19 cellular contexts compared by ENCODE assay signal in genomic region chr13:59514316-59514715, GRCh38.
DNase-seq lines count a peak whose midpoint lies in the region; ATAC-seq and TF ChIP-seq lines count a peak whose summit lies in the region.
"Had no signal": no experiment of that assay in that cellular context is flagged by ENCODE, and none has a peak within 500 bp of the region (broad histone marks: within the 10 kb centered on the region; RNA-seq: fewer than 3 reads in every experiment).

No MANE protein-coding gene starts in this region.

- H4K20me1 ChIP-seq in GM23338 (replicated peaks; ENCODE audit: insufficient read depth) = no peaks in the 10 kb centered on the region

- no peak overlapping the region for H3K27ac ChIP-seq in GM23338 (ENCODE audit: low read depth)
- no peak overlapping the region for H3K27ac ChIP-seq in mesendoderm (ENCODE audit: low read depth, low read length)
- H3K27ac ChIP-seq: A549, GM23248 had no signal

- no peak overlapping the region for H3K4ac ChIP-seq in mesendoderm (ENCODE audit: low read depth, low read length)

- H3K79me1 ChIP-seq in mesendoderm (ENCODE audit: low read length) = no peaks in the 10 kb centered on the region

- H3K27me3 Mint-ChIP-seq in GM23338 (ENCODE audit: insufficient read depth, low read depth, poor library complexity) = peaks cover 4% of the 10 kb centered on the region
- H3K27me3 Mint-ChIP-seq in stimulated activated memory B cell treated with anti-CD40 and anti-IgM and Interleukin-4, amounts not matched to agents 10 μg/mL and 1 μg/mL and 100 μg/mL, for 72 hours = no peaks in the 10 kb centered on the region
- H3K27me3 Mint-ChIP-seq in effector memory CD8-positive, alpha-beta T cell = peaks cover 0 to 5% of the 10 kb centered on the region in 2 donors

- H3K4me1 ChIP-seq in GM23338 (ENCODE audit: insufficient read depth) (no peaks in the 10 kb centered on the region), mesendoderm (ENCODE audit: control insufficient read depth, low read depth, low read length) (no peaks in the 10 kb centered on the region)
- H3K4me1 ChIP-seq: A549, HAP-1 had no signal

- H3K4me1 Mint-ChIP-seq in GM23338 = no peaks in the 10 kb centered on the region
- no peaks in the 10 kb centered on the region for H3K4me1 Mint-ChIP-seq in stimulated activated memory B cell treated with anti-CD40 and anti-IgM and Interleukin-4, amounts not matched to agents 10 μg/mL and 1 μg/mL and 100 μg/mL, for 72 hours
- no peaks in the 10 kb centered on the region for H3K4me1 Mint-ChIP-seq in effector memory CD8-positive, alpha-beta T cell (ENCODE audit: low read depth in 2 of 2)
- H3K4me1 Mint-ChIP-seq: CD4-positive, alpha-beta memory T cell had no signal

- H4K5ac ChIP-seq in mesendoderm (ENCODE audit: low read length) = no peak overlapping the region

- no peak overlapping the region for H3K9ac ChIP-seq in mesendoderm (ENCODE audit: low read length)
- H3K9ac ChIP-seq: GM23248 had no signal

- no peaks in the 10 kb centered on the region for H3K36me3 Mint-ChIP-seq in GM23338 (ENCODE audit: low read depth)
- H3K36me3 Mint-ChIP-seq in stimulated activated memory B cell treated with anti-CD40 and anti-IgM and Interleukin-4, amounts not matched to agents 10 μg/mL and 1 μg/mL and 100 μg/mL, for 72 hours = no peaks in the 10 kb centered on the region
- H3K36me3 Mint-ChIP-seq in effector memory CD8-positive, alpha-beta T cell (ENCODE audit: insufficient read depth) = no peaks in the 10 kb centered on the region
- H3K36me3 Mint-ChIP-seq: CD4-positive, alpha-beta memory T cell had no signal

- no peak overlapping the region for H2BK120ac ChIP-seq in mesendoderm (ENCODE audit: low read depth, low read length)

- no peak overlapping the region for H3K18ac ChIP-seq in mesendoderm (ENCODE audit: low read length)

- H3K27ac Mint-ChIP-seq in GM23338 = no peak overlapping the region
- H3K27ac Mint-ChIP-seq in stimulated activated memory B cell treated with anti-CD40 and anti-IgM and Interleukin-4, amounts not matched to agents 10 μg/mL and 1 μg/mL and 100 μg/mL, for 72 hours = no peak overlapping the region
- H3K27ac Mint-ChIP-seq in effector memory CD8-positive, alpha-beta T cell = no peak overlapping the region
- H3K27ac Mint-ChIP-seq: HFFc6 had no signal

- H3K79me2 ChIP-seq in GM23338 (replicated peaks; ENCODE audit: insufficient read depth) (no peaks in the 10 kb centered on the region), mesendoderm (ENCODE audit: control insufficient read depth, insufficient read depth, low read length) (no peaks in the 10 kb centered on the region)

- H2BK5ac ChIP-seq in mesendoderm (ENCODE audit: low read length) = no peak overlapping the region

- no peak overlapping the region for H2BK15ac ChIP-seq in mesendoderm (replicated peaks; ENCODE audit: low read depth)

- H4K8ac ChIP-seq in mesendoderm (ENCODE audit: low read depth, low read length) = no peak overlapping the region

- DNase-seq in GM23338 (ENCODE audit: low spot score) (no peak), cerebellum (ENCODE audit: low spot score) (peak; percentile 28), mesendoderm (no peak), GM13977 (ENCODE audit: low spot score) (no peak)
- no peak for DNase-seq in effector memory CD8-positive, alpha-beta T cell
- DNase-seq: 8988T; ACHN; AML-193; Calu3; CD4-positive, alpha-beta memory T cell; COR-L47; DMS53; DMS79 treated with DMSO at 0.1 percent for 48 hours; GM23248; HFFc6 had no signal

- H3K4me3 Mint-ChIP-seq in GM23338 = no peak overlapping the region
- H3K4me3 Mint-ChIP-seq in stimulated activated memory B cell treated with anti-CD40 and anti-IgM and Interleukin-4, amounts not matched to agents 10 μg/mL and 1 μg/mL and 100 μg/mL, for 72 hours = no peak overlapping the region
- H3K4me3 Mint-ChIP-seq in effector memory CD8-positive, alpha-beta T cell = no peak overlapping the region
- H3K4me3 Mint-ChIP-seq: CD4-positive, alpha-beta memory T cell; HFFc6 had no signal

- H3K36me3 ChIP-seq in GM23338 (ENCODE audit: insufficient read depth) = no peaks in the 10 kb centered on the region
- no peaks in the 10 kb centered on the region for H3K36me3 ChIP-seq in mesendoderm (ENCODE audit: control insufficient read depth, insufficient read depth, low read length)
- H3K36me3 ChIP-seq: HAP-1 had no signal

- in situ Hi-C loops in GM13977 (cut with MboI; ENCODE audit: low pct_unique_long_range_greater_than_20kb, low sequenced_read_pairs, unreplicated experiment) = no loop called here

- peak overlapping the region; percentile 63 for H2AFZ ChIP-seq in GM23338
- H2AFZ ChIP-seq: GM23248 had no signal

- H3K4me3 ChIP-seq in GM23338 (no peak overlapping the region), mesendoderm (ENCODE audit: low read length) (no peak overlapping the region)
- H3K4me3 ChIP-seq: A549, GM23248, HAP-1 had no signal

- H3K56ac ChIP-seq in mesendoderm (ENCODE audit: low read length) = peak overlapping the region; percentile 15

- ATAC-seq in GM23338 (no peak), HG03025 (IDR thresholded peaks at IDR 0.05; ENCODE audit: low FRiP score, unreplicated experiment) (no peak)
- peak; percentile 20 for ATAC-seq in stimulated activated memory B cell treated with anti-CD40 and anti-IgM and Interleukin-4, amounts not matched to agents 10 μg/mL and 1 μg/mL and 100 μg/mL, for 72 hours
- ATAC-seq in effector memory CD8-positive, alpha-beta T cell (replicated peaks) = no peak
- ATAC-seq: A549 had no signal

- H3K9me3 Mint-ChIP-seq in GM23338 = no peaks in the 10 kb centered on the region; the same call in 1 of the 3 replicates
- no peaks in the 10 kb centered on the region for H3K9me3 Mint-ChIP-seq in stimulated activated memory B cell treated with anti-CD40 and anti-IgM and Interleukin-4, amounts not matched to agents 10 μg/mL and 1 μg/mL and 100 μg/mL, for 72 hours
- no peaks in the 10 kb centered on the region for H3K9me3 Mint-ChIP-seq in effector memory CD8-positive, alpha-beta T cell
- H3K9me3 Mint-ChIP-seq: CD4-positive, alpha-beta memory T cell; HFFc6 had no signal

- no CpG with 5 or more reads among the region's 5 CpGs for WGBS in mesendoderm (ENCODE audit: extremely low coverage, insufficient coverage, low lambda C conversion rate)

- H2AK5ac ChIP-seq in mesendoderm (ENCODE audit: low read length) = no peak overlapping the region

- peaks cover 7% of the 10 kb centered on the region; the same call in 1 of the 2 replicates for H3K9me2 ChIP-seq in GM23338 (ENCODE audit: insufficient read depth)

- H3K23ac ChIP-seq in mesendoderm (ENCODE audit: low read length) = no peak overlapping the region

- no peak for TF ChIP-seq CTCF in GM23338 (conservative IDR thresholded peaks at IDR 0.05; ENCODE audit: low read depth in 2 of 2)
- no peak for TF ChIP-seq CTCF in GM13977 (IDR thresholded peaks at IDR 0.05; ENCODE audit: extremely low read depth, insufficient read depth, missing control alignments)

- H3K4me2 ChIP-seq in GM23338 = no peak overlapping the region
- no peak overlapping the region for H3K4me2 ChIP-seq in mesendoderm (ENCODE audit: low read length)
- H3K4me2 ChIP-seq: A549 had no signal

- no peaks in the 10 kb centered on the region for H3K27me3 ChIP-seq in GM23338 (ENCODE audit: insufficient read depth)
- no peaks in the 10 kb centered on the region for H3K27me3 ChIP-seq in mesendoderm (ENCODE audit: insufficient read depth, low read length, poor library complexity)

- no peaks in the 10 kb centered on the region; the same call in 1 of the 2 replicates for H3F3A ChIP-seq in GM23338 (replicated peaks; ENCODE audit: low read depth)

TF ChIP-seq in GM23338, 12 proteins besides CTCF, POLR2A, EP300 and RAD21 (continues in another document):
- TF ChIP-seq ETS1 (IDR thresholded peaks at IDR 0.05) (no peak), EZH2phosphoT487 (IDR thresholded peaks at IDR 0.05; ENCODE audit: unreplicated experiment) (no peak), CREB1 (CRISPR knock-in tag; IDR thresholded peaks at IDR 0.05; ENCODE audit: low read depth) (no peak), STAT1 (IDR thresholded peaks at IDR 0.05; ENCODE audit: unreplicated experiment) (no peak), JUNB (IDR thresholded peaks at IDR 0.05; ENCODE audit: unreplicated experiment) (no peak), REST (IDR thresholded peaks at IDR 0.05; ENCODE audit: unreplicated experiment) (no peak), EZH2 (IDR thresholded peaks at IDR 0.05; ENCODE audit: low read depth, unreplicated experiment) (no peak)
